ENCODE assay signal across 17 cellular contexts in genomic region chr6:127436578-127437110, GRCh38. TPM values are rescaled to one million over a fixed set of nuclear protein-coding genes. Genes with fewer than 3 reads are reported as not detected.
DNase-seq lines count a peak whose midpoint lies in the region; ATAC-seq and TF ChIP-seq lines count a peak whose summit lies in the region.
"Had no signal": no experiment of that assay in that cellular context is flagged by ENCODE, and none has a peak within 500 bp of the region (broad histone marks: within the 10 kb centered on the region; RNA-seq: fewer than 3 reads in every experiment).

No MANE protein-coding gene starts in this region.

- ATAC-seq in SK-N-SH treated with all-trans-retinoic acid at 6 μM for 48 hours (no peak; the same call in 2 of the 3 replicates), gastroesophageal sphincter (no peak), HG03159 (IDR thresholded peaks at IDR 0.05; ENCODE audit: unreplicated experiment) (no peak)
- ATAC-seq: Panc1 had no signal

- CTCF ChIA-PET in SK-N-SH (lab: Yijun Ruan, JAX): no interaction called here
- CTCF ChIA-PET in activated naive CD4-positive, alpha-beta T cell treated with anti-CD3 and anti-CD28 coated beads, Interleukin-2, amount 10 ng/mL, durations not matched to agents 7 days and 5 days (lab: Charles Lee): no interaction called here

- no peaks in the 10 kb centered on the region for H3F3A ChIP-seq in SK-N-SH (replicated peaks; ENCODE audit: insufficient read depth)

- no peak for TF ChIP-seq POLR2A in gastroesophageal sphincter (IDR thresholded peaks at IDR 0.05)

- TF ChIP-seq EP300 in SK-N-SH (IDR thresholded peaks at IDR 0.05; ENCODE audit: borderline replicate concordance in 1 of 2, low read depth in 1 of 2, low read length in 1 of 2) (no peak), gastroesophageal sphincter (IDR thresholded peaks at IDR 0.05) (no peak)

- H3K36me3 Mint-ChIP-seq in activated naive CD4-positive, alpha-beta T cell treated with anti-CD3 and anti-CD28 coated beads, Interleukin-2, amount 10 ng/mL, durations not matched to agents 7 days and 5 days: no peaks in the 10 kb centered on the region
- H3K36me3 Mint-ChIP-seq: CD4-positive, CD25-positive, alpha-beta regulatory T cell had no signal

- H2AFZ ChIP-seq in SK-N-SH (ENCODE audit: low read depth): no peak overlapping the region

- TF ChIP-seq CTCF in SK-N-SH (IDR thresholded peaks at IDR 0.05): no peak
- TF ChIP-seq CTCF in gastroesophageal sphincter (IDR thresholded peaks at IDR 0.05): no peak

- H3K36me3 ChIP-seq in SK-N-SH (replicated peaks in 1 of 2; ENCODE audit: control insufficient read depth in 1 of 2, insufficient read depth in 2 of 2, low read length in 1 of 2) (peaks cover 0 to 5% of the 10 kb centered on the region in 2 experiments), gastroesophageal sphincter (no peaks in the 10 kb centered on the region)

- POLR2A ChIA-PET in SK-N-SH (lab: Yijun Ruan, JAX): no interaction called here

- no peak overlapping the region for H3K27ac ChIP-seq in SK-N-SH (ENCODE audit: low read depth in 2 of 2, low read length in 1 of 2)
- peak overlapping the region in 3 of 4 donors; percentile 23 to 35 (median 29) for H3K27ac ChIP-seq in gastroesophageal sphincter

- DNase-seq in SK-N-SH (peak; percentile 20), RPMI7951 (ENCODE audit: low read depth) (peak; percentile 26)
- DNase-seq in stimulated activated CD4-positive, alpha-beta T cell treated with anti-CD3 and anti-CD28 coated beads, Interleukin-2, amount 100 ng/mL, for 24 hours: no peak
- no peak for DNase-seq in effector CD8-positive, alpha-beta T cell (lab: John Stamatoyannopoulos, UW)
- no peak for DNase-seq in activated naive CD4-positive, alpha-beta T cell treated with anti-CD3 and anti-CD28 coated beads, Interleukin-2, amount 10 ng/mL, durations not matched to agents 7 days and 5 days
- DNase-seq: AML-193; CD4-positive, CD25-positive, alpha-beta regulatory T cell; IMR-90; Kasumi-1; NCI-H187 treated with DMSO at 0.1 percent for 48 hours; NCI-H345; SHP77 had no signal

- no peak overlapping the region for H3K4me3 Mint-ChIP-seq in activated naive CD4-positive, alpha-beta T cell treated with anti-CD3 and anti-CD28 coated beads, Interleukin-2, amount 10 ng/mL, durations not matched to agents 7 days and 5 days
- H3K4me3 Mint-ChIP-seq: CD4-positive, CD25-positive, alpha-beta regulatory T cell had no signal

- H3K9me3 ChIP-seq in SK-N-SH: no peaks in the 10 kb centered on the region
- H3K9me3 ChIP-seq in gastroesophageal sphincter: no peaks in the 10 kb centered on the region

- no peaks in the 10 kb centered on the region for H3K9me3 Mint-ChIP-seq in activated naive CD4-positive, alpha-beta T cell treated with anti-CD3 and anti-CD28 coated beads, Interleukin-2, amount 10 ng/mL, durations not matched to agents 7 days and 5 days
- H3K9me3 Mint-ChIP-seq: CD4-positive, CD25-positive, alpha-beta regulatory T cell had no signal

- no peak overlapping the region for H3K27ac Mint-ChIP-seq in activated naive CD4-positive, alpha-beta T cell treated with anti-CD3 and anti-CD28 coated beads, Interleukin-2, amount 10 ng/mL, durations not matched to agents 7 days and 5 days

- H4K20me1 ChIP-seq in SK-N-SH (ENCODE audit: insufficient read depth): no peaks in the 10 kb centered on the region

- no peak overlapping the region for H3K4me3 ChIP-seq in SK-N-SH (ENCODE audit: low read depth in 2 of 2, low read length in 1 of 2)
- no peak overlapping the region for H3K4me3 ChIP-seq in gastroesophageal sphincter

- peaks cover 12% of the 10 kb centered on the region for H3K27me3 Mint-ChIP-seq in activated naive CD4-positive, alpha-beta T cell treated with anti-CD3 and anti-CD28 coated beads, Interleukin-2, amount 10 ng/mL, durations not matched to agents 7 days and 5 days

- H3K9ac ChIP-seq in SK-N-SH: no peak overlapping the region

- peaks cover 0 to 3% of the 10 kb centered on the region in 2 experiments; a peak in 1 of 4 replicates for H3K4me1 ChIP-seq in SK-N-SH (ENCODE audit: control insufficient read depth in 1 of 2, insufficient read depth in 2 of 2, low read depth in 1 of 2, low read length in 1 of 2)
- H3K4me1 ChIP-seq in gastroesophageal sphincter: peaks cover 0 to 9% (median 0%) of the 10 kb centered on the region in 3 donors

- H3K4me1 Mint-ChIP-seq in activated naive CD4-positive, alpha-beta T cell treated with anti-CD3 and anti-CD28 coated beads, Interleukin-2, amount 10 ng/mL, durations not matched to agents 7 days and 5 days: no peaks in the 10 kb centered on the region
- H3K4me1 Mint-ChIP-seq: CD4-positive, CD25-positive, alpha-beta regulatory T cell had no signal

- no peak overlapping the region for H3K4me2 ChIP-seq in SK-N-SH

- 88% methylated on average over 3 of the region's 3 CpGs for WGBS in SK-N-SH (ENCODE audit: low lambda C conversion rate)
- WGBS in gastroesophageal sphincter (ENCODE audit: low coverage in 1 of 2), 2 donors: 57 to 68% methylated on average over 3 of the region's 3 CpGs

- H3K27me3 ChIP-seq in SK-N-SH (ENCODE audit: insufficient read depth): no peaks in the 10 kb centered on the region
- no peaks in the 10 kb centered on the region for H3K27me3 ChIP-seq in gastroesophageal sphincter

- H3K9me2 ChIP-seq in SK-N-SH: no peaks in the 10 kb centered on the region

- TF ChIP-seq RAD21 in SK-N-SH (IDR thresholded peaks at IDR 0.05; ENCODE audit: low read length): no peak

- H3K79me2 ChIP-seq in SK-N-SH (ENCODE audit: insufficient read depth): no peaks in the 10 kb centered on the region

TF ChIP-seq in SK-N-SH, 30 proteins besides CTCF, POLR2A, EP300 and RAD21 (continues in another document):
- TF ChIP-seq FOXJ3 (CRISPR knock-in tag; IDR thresholded peaks at IDR 0.05) (no peak), EZH2phosphoT487 (IDR thresholded peaks at IDR 0.05; ENCODE audit: borderline replicate concordance, low read depth) (no peak), FOSL2 (IDR thresholded peaks at IDR 0.05; ENCODE audit: borderline replicate concordance, low read depth) (no peak), POLR2AphosphoS5 (IDR thresholded peaks at IDR 0.05; ENCODE audit: low read depth, low read length) (no peak), YY1 (IDR thresholded peaks at IDR 0.05; ENCODE audit: low read depth) (no peak)

TF ChIP-seq in SK-N-SH treated with all-trans-retinoic acid at 6 μM for 48 hours, 23 proteins besides CTCF, POLR2A, EP300 and RAD21 (continues in another document):
- TF ChIP-seq PATZ1 (CRISPR knock-in tag; IDR thresholded peaks at IDR 0.05; ENCODE audit: borderline replicate concordance): no peak
- TF ChIP-seq TSHZ2 (CRISPR knock-in tag; IDR thresholded peaks at IDR 0.05): no peak
- TF ChIP-seq OSR1 (CRISPR knock-in tag; IDR thresholded peaks at IDR 0.05): no peak
- no peak for TF ChIP-seq ZFP3 (CRISPR knock-in tag; IDR thresholded peaks at IDR 0.05)
- TF ChIP-seq SNAI2 (CRISPR knock-in tag; IDR thresholded peaks at IDR 0.05): no peak
- TF ChIP-seq TCF4 (CRISPR knock-in tag; IDR thresholded peaks at IDR 0.05; ENCODE audit: borderline replicate concordance): no peak
- TF ChIP-seq TOX (CRISPR knock-in tag; IDR thresholded peaks at IDR 0.05; ENCODE audit: borderline replicate concordance): no peak
- no peak for TF ChIP-seq ZC3H10 (CRISPR knock-in tag; IDR thresholded peaks at IDR 0.05)
- TF ChIP-seq RARB (CRISPR knock-in tag; IDR thresholded peaks at IDR 0.05): no peak
- TF ChIP-seq ESRRG (CRISPR knock-in tag; IDR thresholded peaks at IDR 0.05): no peak

RNA-seq across cellular contexts. Expression of gene KIAA0408, which starts 22.5 kb away (rescaled TPM):
- polyA plus RNA-seq in SK-N-SH (2012; rRNA removed): 4.0 and 5.9 TPM in 2 replicates
- 4.4 and 4.5 TPM in 2 replicates for polyA plus RNA-seq in SK-N-SH (2012; cell fraction: cytosol; rRNA removed)
- 9.3 and 20.8 TPM in 2 replicates for polyA plus RNA-seq in SK-N-SH (2012; cell fraction: nucleus; rRNA removed)
- 2.5 and 2.6 TPM in 2 replicates for total RNA-seq in RPMI7951 (2014; rRNA removed; shearing (Covaris generic))
- total RNA-seq in gastroesophageal sphincter: 10 to 100 TPM; 25.2 to 83.3 (median 47.8) TPM
- total RNA-seq: HT-29 had no signal

Comparison
In these comparisons a context has a peak if more than half of its experiments do, and no peak if none do; other contexts are left out.
1. DNase-seq: peak in SK-N-SH (single experiment) and RPMI7951 (single experiment); none in stimulated activated CD4-positive, alpha-beta T cell treated with anti-CD3 and anti-CD28 coated beads, Interleukin-2, amount 100 ng/mL, for 24 hours (0 of 2), effector CD8-positive, alpha-beta T cell (single experiment) and activated naive CD4-positive, alpha-beta T cell treated with anti-CD3 and anti-CD28 coated beads, Interleukin-2, amount 10 ng/mL, durations not matched to agents 7 days and 5 days (single experiment).
2. H3K27ac ChIP-seq: peak in gastroesophageal sphincter (3 of 4); none in SK-N-SH (0 of 2).